In genomic region chr4:56197387-56197786, GRCh38 we compare ENCODE assay signal across 26 cellular contexts.
DNase-seq lines count a peak whose midpoint lies in the region; ATAC-seq and TF ChIP-seq lines count a peak whose summit lies in the region.
"Had no signal": no experiment of that assay in that cellular context is flagged by ENCODE, and none has a peak within 500 bp of the region (broad histone marks: within the 10 kb centered on the region; RNA-seq: fewer than 3 reads in every experiment).

No MANE protein-coding gene starts in this region.

- no peaks in the 10 kb centered on the region for H3K9me3 ChIP-seq in GM23248 (ENCODE audit: low read depth)
- H3K9me3 ChIP-seq: ascending aorta, gastroesophageal sphincter, right atrium auricular region, upper lobe of left lung had no signal

- 63 to 74% methylated on average over 5 of the region's 5 CpGs for WGBS in GM23248 (ENCODE audit: low coverage in 1 of 2, low lambda C conversion rate in 2 of 2, missing lambda C conversion rate in 2 of 2), 2 experiments

- in situ Hi-C loops in GM23248 (cut with MboI) = no loop called here
- in situ Hi-C loops in SK-MEL-5 (cut with HindIII; ENCODE audit: low pct_unique_long_range_greater_than_20kb, low sequenced_read_pairs) = no loop called here
- in situ Hi-C loops in KBM-7 (cut with MboI; ENCODE audit: low pct_unique_long_range_greater_than_20kb, low sequenced_read_pairs) = no loop called here

- no peaks in the 10 kb centered on the region for H3K4me1 ChIP-seq in GM23248 (ENCODE audit: insufficient read depth)
- H3K4me1 ChIP-seq: ascending aorta, right atrium auricular region, upper lobe of left lung had no signal

- no peak overlapping the region for H3K9ac ChIP-seq in GM23248
- H3K9ac ChIP-seq: KMS-11 had no signal

- H3K36me3 ChIP-seq in GM23248 (ENCODE audit: low read depth) = no peaks in the 10 kb centered on the region
- H3K36me3 ChIP-seq: ascending aorta, gastroesophageal sphincter, right atrium auricular region, upper lobe of left lung had no signal

- H3K79me2 ChIP-seq in GM23248 (ENCODE audit: insufficient read depth) = no peaks in the 10 kb centered on the region

- DNase-seq in GM23248 (peak; percentile 8), SK-MEL-5 (ENCODE audit: low read depth, low spot score) (peak; percentile 5), fibroblast of pulmonary artery (ENCODE audit: low read depth) (peak; percentile 15), renal cortical epithelial cell (ENCODE audit: low read depth) (peak; percentile 27), GM19240 (ENCODE audit: insufficient read length, low spot score) (no peak), KBM-7 (no peak)
- DNase-seq: activated CD4-positive, alpha-beta T cell treated with anti-CD3 and anti-CD28 coated beads, Interleukin-2, amount 10 ng/mL, durations not matched to agents 24 days and 14 days; activated CD8-positive, alpha-beta memory T cell treated with anti-CD3 and anti-CD28 coated beads, Interleukin-2, amount 10 ng/mL, durations not matched to agents 7 days and 5 days; DMS 273 treated with DMSO at 0.1 percent for 48 hours; effector memory CD4-positive, alpha-beta T cell; kidney; mesendoderm; naive thymus-derived CD4-positive, alpha-beta T cell; NCI-H1105; NCI-H2107; NCI-H510A; stimulated activated CD4-positive, alpha-beta T cell treated with anti-CD3 and anti-CD28 coated beads, Interleukin-15, amount 100 ng/mL, for 24 hours; stimulated activated CD8-positive, alpha-beta memory T cell treated with anti-CD3 and anti-CD28 coated beads, Interleukin-4, amount 100 ng/mL, for 48 hours; upper lobe of left lung had no signal

- no peak overlapping the region for H3K27ac ChIP-seq in GM23248
- H3K27ac ChIP-seq: ascending aorta, C4-2B, gastroesophageal sphincter, KMS-11, right atrium auricular region, upper lobe of left lung had no signal

- no peaks in the 10 kb centered on the region for H4K20me1 ChIP-seq in GM23248 (ENCODE audit: insufficient read depth)

- H3K4me3 ChIP-seq in GM23248 (no peak overlapping the region), fibroblast of pulmonary artery (replicated peaks; ENCODE audit: low read depth, low read length) (no peak overlapping the region)
- H3K4me3 ChIP-seq: ascending aorta, gastroesophageal sphincter, right atrium auricular region, upper lobe of left lung had no signal

- H3F3A ChIP-seq in GM23248 (ENCODE audit: insufficient read depth) = no peaks in the 10 kb centered on the region

- ATAC-seq in GM21526 (IDR thresholded peaks at IDR 0.05; ENCODE audit: low FRiP score, unreplicated experiment) = no peak
- ATAC-seq: activated CD8-positive, alpha-beta memory T cell treated with anti-CD3 and anti-CD28 coated beads, Interleukin-2, amount 10 ng/mL, durations not matched to agents 7 days and 5 days; gastroesophageal sphincter; naive thymus-derived CD4-positive, alpha-beta T cell; Panc1 had no signal

- no peak overlapping the region for H3K4me2 ChIP-seq in GM23248 (ENCODE audit: unreplicated experiment)
- H3K4me2 ChIP-seq: KMS-11 had no signal

- peaks cover 20% of the 10 kb centered on the region; the same call in 1 of the 2 replicates for H3K27me3 ChIP-seq in GM23248 (replicated peaks; ENCODE audit: insufficient read depth)
- H3K27me3 ChIP-seq: ascending aorta, gastroesophageal sphincter, right atrium auricular region, upper lobe of left lung had no signal

- H2AFZ ChIP-seq in GM23248 = no peak overlapping the region

- no peaks in the 10 kb centered on the region for H3K9me2 ChIP-seq in GM23248 (ENCODE audit: insufficient read depth)

- no peak for TF ChIP-seq CTCF in fibroblast of pulmonary artery (IDR thresholded peaks at IDR 0.05; ENCODE audit: low read length, missing control alignments)

Comparison
In these comparisons a context has a peak if more than half of its experiments do, and no peak if none do; other contexts are left out.
1. DNase-seq: peak in GM23248 (single experiment), SK-MEL-5 (single experiment), fibroblast of pulmonary artery (single experiment) and renal cortical epithelial cell (single experiment); none in GM19240 (single experiment) and KBM-7 (single experiment).